In the genomic region with DNA sequence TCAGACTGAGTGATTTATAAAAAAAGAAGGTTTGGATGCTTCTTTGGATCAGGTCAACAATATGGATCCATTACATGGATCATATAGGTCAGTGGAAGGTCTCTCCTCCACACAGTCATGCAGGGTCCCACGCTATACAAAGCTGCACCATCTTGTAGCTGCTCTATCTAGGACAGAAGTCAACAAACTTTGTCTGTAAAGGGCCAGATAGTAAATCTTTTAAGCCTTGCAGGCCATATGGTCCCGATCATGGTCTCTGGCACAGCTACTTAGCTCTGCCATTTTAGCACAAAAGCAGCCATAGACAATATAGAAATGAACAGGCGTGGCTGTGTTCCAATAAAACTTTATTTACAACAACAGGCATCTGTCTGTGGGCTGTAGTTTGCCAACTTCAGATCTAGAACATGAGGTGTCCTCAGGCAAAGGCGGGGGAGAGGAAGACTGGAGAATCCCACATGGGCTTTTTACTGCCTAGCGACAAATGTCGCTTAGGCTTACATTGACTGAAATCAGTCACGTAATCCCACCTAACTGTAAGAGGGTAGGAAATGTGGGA, we compare ENCODE assay signal across 1 cellular context.
TF ChIP-seq lines count a peak whose summit lies in the region.

No MANE protein-coding gene starts in this region.

TF ChIP-seq in K562, 482 proteins besides CTCF, POLR2A, EP300 and RAD21 (continued from another document):
- TF ChIP-seq, protein P1, sequence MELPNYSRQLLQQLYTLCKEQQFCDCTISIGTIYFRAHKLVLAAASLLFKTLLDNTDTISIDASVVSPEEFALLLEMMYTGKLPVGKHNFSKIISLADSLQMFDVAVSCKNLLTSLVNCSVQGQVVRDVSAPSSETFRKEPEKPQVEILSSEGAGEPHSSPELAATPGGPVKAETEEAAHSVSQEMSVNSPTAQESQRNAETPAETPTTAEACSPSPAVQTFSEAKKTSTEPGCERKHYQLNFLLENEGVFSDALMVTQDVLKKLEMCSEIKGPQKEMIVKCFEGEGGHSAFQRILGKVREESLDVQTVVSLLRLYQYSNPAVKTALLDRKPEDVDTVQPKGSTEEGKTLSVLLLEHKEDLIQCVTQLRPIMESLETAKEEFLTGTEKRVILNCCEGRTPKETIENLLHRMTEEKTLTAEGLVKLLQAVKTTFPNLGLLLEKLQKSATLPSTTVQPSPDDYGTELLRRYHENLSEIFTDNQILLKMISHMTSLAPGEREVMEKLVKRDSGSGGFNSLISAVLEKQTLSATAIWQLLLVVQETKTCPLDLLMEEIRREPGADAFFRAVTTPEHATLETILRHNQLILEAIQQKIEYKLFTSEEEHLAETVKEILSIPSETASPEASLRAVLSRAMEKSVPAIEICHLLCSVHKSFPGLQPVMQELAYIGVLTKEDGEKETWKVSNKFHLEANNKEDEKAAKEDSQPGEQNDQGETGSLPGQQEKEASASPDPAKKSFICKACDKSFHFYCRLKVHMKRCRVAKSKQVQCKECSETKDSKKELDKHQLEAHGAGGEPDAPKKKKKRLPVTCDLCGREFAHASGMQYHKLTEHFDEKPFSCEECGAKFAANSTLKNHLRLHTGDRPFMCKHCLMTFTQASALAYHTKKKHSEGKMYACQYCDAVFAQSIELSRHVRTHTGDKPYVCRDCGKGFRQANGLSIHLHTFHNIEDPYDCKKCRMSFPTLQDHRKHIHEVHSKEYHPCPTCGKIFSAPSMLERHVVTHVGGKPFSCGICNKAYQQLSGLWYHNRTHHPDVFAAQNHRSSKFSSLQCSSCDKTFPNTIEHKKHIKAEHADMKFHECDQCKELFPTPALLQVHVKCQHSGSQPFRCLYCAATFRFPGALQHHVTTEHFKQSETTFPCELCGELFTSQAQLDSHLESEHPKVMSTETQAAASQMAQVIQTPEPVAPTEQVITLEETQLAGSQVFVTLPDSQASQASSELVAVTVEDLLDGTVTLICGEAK (IDR thresholded peaks at IDR 0.05) = peak; percentile 91
- TF ChIP-seq, protein P1 (CRISPR knock-in tag; IDR thresholded peaks at IDR 0.05) = peak; percentile 61; the same call in 1 of the 2 replicates
- TF ChIP-seq CBFA2T3 (IDR thresholded peaks at IDR 0.05) (peak; percentile 73), U2AF2 (optimal IDR thresholded peaks at IDR 0.05; ENCODE audit: low read depth, low read length) (no peak), RBM25 (IDR thresholded peaks at IDR 0.05; ENCODE audit: low read depth, low read length, severe bottlenecking) (no peak), TAL1 (IDR thresholded peaks at IDR 0.05) (peak; percentile 73), ZNF584 (CRISPR knock-in tag; IDR thresholded peaks at IDR 0.05; ENCODE audit: low read depth) (no peak), ZNF121 (CRISPR knock-in tag; conservative IDR thresholded peaks at IDR 0.05) (no peak), MTA2 (IDR thresholded peaks at IDR 0.05; ENCODE audit: low read depth) (0 out of 2 replicates have a peak, but pooled peaks have one; percentile 14), ZNF217 (CRISPR knock-in tag; IDR thresholded peaks at IDR 0.05) (no peak), NCOR1 (IDR thresholded peaks at IDR 0.05) (0 out of 2 replicates have a peak, but pooled peaks have one; percentile 12), RFX5 (IDR thresholded peaks at IDR 0.05; ENCODE audit: low read depth, low read length) (no peak)
- TF ChIP-seq, protein P2, sequence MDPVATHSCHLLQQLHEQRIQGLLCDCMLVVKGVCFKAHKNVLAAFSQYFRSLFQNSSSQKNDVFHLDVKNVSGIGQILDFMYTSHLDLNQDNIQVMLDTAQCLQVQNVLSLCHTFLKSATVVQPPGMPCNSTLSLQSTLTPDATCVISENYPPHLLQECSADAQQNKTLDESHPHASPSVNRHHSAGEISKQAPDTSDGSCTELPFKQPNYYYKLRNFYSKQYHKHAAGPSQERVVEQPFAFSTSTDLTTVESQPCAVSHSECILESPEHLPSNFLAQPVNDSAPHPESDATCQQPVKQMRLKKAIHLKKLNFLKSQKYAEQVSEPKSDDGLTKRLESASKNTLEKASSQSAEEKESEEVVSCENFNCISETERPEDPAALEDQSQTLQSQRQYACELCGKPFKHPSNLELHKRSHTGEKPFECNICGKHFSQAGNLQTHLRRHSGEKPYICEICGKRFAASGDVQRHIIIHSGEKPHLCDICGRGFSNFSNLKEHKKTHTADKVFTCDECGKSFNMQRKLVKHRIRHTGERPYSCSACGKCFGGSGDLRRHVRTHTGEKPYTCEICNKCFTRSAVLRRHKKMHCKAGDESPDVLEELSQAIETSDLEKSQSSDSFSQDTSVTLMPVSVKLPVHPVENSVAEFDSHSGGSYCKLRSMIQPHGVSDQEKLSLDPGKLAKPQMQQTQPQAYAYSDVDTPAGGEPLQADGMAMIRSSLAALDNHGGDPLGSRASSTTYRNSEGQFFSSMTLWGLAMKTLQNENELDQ (CRISPR knock-in tag; IDR thresholded peaks at IDR 0.05; ENCODE audit: borderline replicate concordance) = no peak
TF ChIP-seq in K562: peak in this region for 8.
